18 cellular contexts compared by ENCODE assay signal in the genomic region with DNA sequence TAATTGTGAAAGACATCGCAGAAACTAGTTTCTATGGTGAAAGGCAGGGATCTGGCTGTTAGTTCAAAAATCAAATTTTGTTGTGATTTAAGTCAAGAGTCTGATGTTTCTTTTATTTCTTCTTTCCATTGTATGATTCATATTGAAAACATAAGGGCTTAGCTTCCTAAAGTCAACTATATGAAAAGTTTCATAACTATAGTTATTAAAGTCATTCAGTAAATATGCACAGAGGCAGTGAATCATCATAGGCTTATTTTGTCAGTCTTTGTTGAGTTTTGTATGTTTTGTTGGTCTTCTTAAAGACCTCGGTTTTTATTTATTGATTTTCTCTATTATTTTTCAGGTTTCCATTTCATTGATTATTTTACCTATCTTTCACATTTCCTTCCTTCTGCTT. TPM values are rescaled to one million over a fixed set of nuclear protein-coding genes. Genes with fewer than 3 reads are reported as not detected.
"Had no signal": no experiment of that assay in that cellular context is flagged by ENCODE, and none has a peak within 500 bp of the region (broad histone marks: within the 10 kb centered on the region; RNA-seq: fewer than 3 reads in every experiment).

No MANE protein-coding gene starts in this region.

RNA-seq across cellular contexts. Expression of a gene that starts 29.5 kb away (rescaled TPM):
- total RNA-seq: activated CD4-positive, alpha-beta memory T cell treated with anti-CD3 and anti-CD28 coated beads, Interleukin-2, amount 10 ng/mL, durations not matched to agents 7 days and 5 days; activated CD4-positive, alpha-beta T cell treated with anti-CD3 and anti-CD28 coated beads for 36 hours; activated CD4-positive, alpha-beta T cell treated with anti-CD3 and anti-CD28 coated beads, Interleukin-2, amount 10 ng/mL, durations not matched to agents 7 days and 5 days; activated CD8-positive, alpha-beta memory T cell treated with anti-CD3 and anti-CD28 coated beads, Interleukin-2, amount 10 ng/mL, durations not matched to agents 7 days and 5 days; activated CD8-positive, alpha-beta T cell treated with anti-CD3 and anti-CD28 coated beads, Interleukin-2, amount 10 ng/mL, durations not matched to agents 7 days and 5 days; activated naive CD8-positive, alpha-beta T cell treated with anti-CD3 and anti-CD28 coated beads, Interleukin-2, amount 10 ng/mL, durations not matched to agents 7 days and 5 days; activated T-helper 2 cell treated with anti-CD3 and anti-CD28 coated beads, Interferon-gamma antibody, Interleukin-2, Interleukin-4, amounts not matched to agents 10 μg/mL and 5 μg/mL and 100 μg/mL, durations not matched to agents 14 hours and 24 hours and 36 hours; ascending aorta; body of pancreas; breast epithelium; cardiac septum; cerebellum; T-cell; T-helper 1 cell treated with Interleukin-12 subunit alpha and Interleukin-12 subunit beta and Interleukin-4 antibody, amounts not matched to agents 30 ng/mL and 1 ng/mL, for 36 hours; T-helper 17 cell; T-helper 2 cell treated with Interferon-gamma antibody and Interleukin-4, amounts not matched to agents 100 ng/mL and 5 ng/mL, for 36 hours; WTC11 had no signal
- polyA plus RNA-seq: adipose tissue had no signal

RNA-seq across cellular contexts. Expression of a gene that starts 55.1 kb away (rescaled TPM):
- total RNA-seq: activated CD4-positive, alpha-beta memory T cell treated with anti-CD3 and anti-CD28 coated beads, Interleukin-2, amount 10 ng/mL, durations not matched to agents 7 days and 5 days; activated CD4-positive, alpha-beta T cell treated with anti-CD3 and anti-CD28 coated beads for 36 hours; activated CD4-positive, alpha-beta T cell treated with anti-CD3 and anti-CD28 coated beads, Interleukin-2, amount 10 ng/mL, durations not matched to agents 7 days and 5 days; activated CD8-positive, alpha-beta memory T cell treated with anti-CD3 and anti-CD28 coated beads, Interleukin-2, amount 10 ng/mL, durations not matched to agents 7 days and 5 days; activated CD8-positive, alpha-beta T cell treated with anti-CD3 and anti-CD28 coated beads, Interleukin-2, amount 10 ng/mL, durations not matched to agents 7 days and 5 days; activated naive CD8-positive, alpha-beta T cell treated with anti-CD3 and anti-CD28 coated beads, Interleukin-2, amount 10 ng/mL, durations not matched to agents 7 days and 5 days; activated T-helper 2 cell treated with anti-CD3 and anti-CD28 coated beads, Interferon-gamma antibody, Interleukin-2, Interleukin-4, amounts not matched to agents 10 μg/mL and 5 μg/mL and 100 μg/mL, durations not matched to agents 14 hours and 24 hours and 36 hours; ascending aorta; body of pancreas; breast epithelium; cardiac septum; cerebellum; T-cell; T-helper 1 cell treated with Interleukin-12 subunit alpha and Interleukin-12 subunit beta and Interleukin-4 antibody, amounts not matched to agents 30 ng/mL and 1 ng/mL, for 36 hours; T-helper 17 cell; T-helper 2 cell treated with Interferon-gamma antibody and Interleukin-4, amounts not matched to agents 100 ng/mL and 5 ng/mL, for 36 hours; WTC11 had no signal
- polyA plus RNA-seq: adipose tissue had no signal
